ENCODE assay signal across 8 cellular contexts in genomic region chr4:16224264-16224663, GRCh38. TPM values are rescaled to one million over a fixed set of nuclear protein-coding genes. Genes with fewer than 3 reads are reported as not detected.
DNase-seq lines count a peak whose midpoint lies in the region; ATAC-seq and TF ChIP-seq lines count a peak whose summit lies in the region.

No MANE protein-coding gene starts in this region.

- H3K36me3 ChIP-seq in DOHH2 (ENCODE audit: control insufficient read depth, low read length): peaks cover 33% of the 10 kb centered on the region
- peaks cover 12% of the 10 kb centered on the region for H3K36me3 ChIP-seq in OCI-LY3 (replicated peaks; ENCODE audit: low read depth, low read length)
- no peaks in the 10 kb centered on the region for H3K36me3 ChIP-seq in endocrine pancreas (ENCODE audit: control insufficient read depth, insufficient read depth, low read length)
- H3K36me3 ChIP-seq in sigmoid colon: no peaks in the 10 kb centered on the region

- H3K4me2 ChIP-seq in DOHH2 (ENCODE audit: low read length) (peak overlapping the region; percentile 94), OCI-LY3 (ENCODE audit: low read length) (peak overlapping the region; percentile 92)

- 82 to 93% methylated on average over 3 of the region's 3 CpGs for WGBS in sigmoid colon, 2 donors

- no peak for DNase-seq in neural crest cell (ENCODE audit: low read depth, low spot score)
- no peak for DNase-seq in sigmoid colon
- no peak for DNase-seq in dermis blood vessel endothelial cell

- H3K9me2 ChIP-seq in DOHH2 (replicated peaks; ENCODE audit: control insufficient read depth, low read length): no peaks in the 10 kb centered on the region

- no peaks in the 10 kb centered on the region for H3K27me3 ChIP-seq in DOHH2 (ENCODE audit: control insufficient read depth, low read length)
- H3K27me3 ChIP-seq in OCI-LY3 (ENCODE audit: low read depth, low read length): no peaks in the 10 kb centered on the region
- H3K27me3 ChIP-seq in endocrine pancreas (ENCODE audit: control insufficient read depth, insufficient read depth, low read length): no peaks in the 10 kb centered on the region
- no peaks in the 10 kb centered on the region for H3K27me3 ChIP-seq in sigmoid colon

- H4K20me1 ChIP-seq in DOHH2 (ENCODE audit: control insufficient read depth, insufficient read depth, low read depth, low read length) (peaks cover 11% of the 10 kb centered on the region), OCI-LY3 (ENCODE audit: insufficient read depth, low read length) (peaks cover 28% of the 10 kb centered on the region)

- H3K9me3 Mint-ChIP-seq in neural crest cell: no peaks in the 10 kb centered on the region

- H3F3A ChIP-seq in DOHH2 (ENCODE audit: control insufficient read depth, insufficient read depth): peaks cover 7% of the 10 kb centered on the region

- no peaks in the 10 kb centered on the region for H3K27me3 Mint-ChIP-seq in neural crest cell (ENCODE audit: low read depth)

- H2AFZ ChIP-seq in OCI-LY3 (ENCODE audit: low read depth, low read length): no peak overlapping the region

- TF ChIP-seq CTCF in DOHH2 (IDR thresholded peaks at IDR 0.05; ENCODE audit: low read depth, low read length, poor library complexity, severe bottlenecking) (no peak), OCI-LY3 (IDR thresholded peaks at IDR 0.05; ENCODE audit: low read depth, low read length) (no peak), neural crest cell (conservative IDR thresholded peaks at IDR 0.05) (no peak), sigmoid colon (IDR thresholded peaks at IDR 0.05) (no peak)

- H3K36me3 Mint-ChIP-seq in neural crest cell (ENCODE audit: low read depth): no peaks in the 10 kb centered on the region

- H3K4me3 Mint-ChIP-seq in neural crest cell: peak overlapping the region; percentile 91

- H3K27ac ChIP-seq in DOHH2 (ENCODE audit: low read depth, low read length) (no peak overlapping the region), OCI-LY3 (ENCODE audit: low read length) (no peak overlapping the region), sigmoid colon (no peak overlapping the region)

- intact Hi-C loops in sigmoid colon (cut with DNase I): no loop called here

- H3K4me3 ChIP-seq in DOHH2 (ENCODE audit: low read length): peak overlapping the region; percentile 94
- peak overlapping the region; percentile 93; the same call in 1 of the 2 replicates for H3K4me3 ChIP-seq in OCI-LY3 (ENCODE audit: low read length)
- H3K4me3 ChIP-seq in endocrine pancreas (ENCODE audit: control insufficient read depth, insufficient read depth, low read length): peak overlapping the region; percentile 99
- H3K4me3 ChIP-seq in sigmoid colon: peak overlapping the region in 1 of 4 donors; percentile 73

- no peak for TF ChIP-seq POLR2A in sigmoid colon (IDR thresholded peaks at IDR 0.05)

- no peaks in the 10 kb centered on the region for H3K9me3 ChIP-seq in DOHH2 (ENCODE audit: control insufficient read depth, insufficient read depth, low read length)
- H3K9me3 ChIP-seq in OCI-LY3 (ENCODE audit: insufficient read depth, low read length): no peaks in the 10 kb centered on the region
- H3K9me3 ChIP-seq in endocrine pancreas (ENCODE audit: control insufficient read depth, low read length): no peaks in the 10 kb centered on the region
- no peaks in the 10 kb centered on the region for H3K9me3 ChIP-seq in sigmoid colon

- no peak for ATAC-seq in GM19397 (IDR thresholded peaks at IDR 0.05; ENCODE audit: unreplicated experiment)
- ATAC-seq in HG03460 (IDR thresholded peaks at IDR 0.05; ENCODE audit: unreplicated experiment): no peak

- peaks cover 51% of the 10 kb centered on the region for H3K4me1 ChIP-seq in DOHH2 (ENCODE audit: control insufficient read depth, low read length)
- H3K4me1 ChIP-seq in OCI-LY3 (ENCODE audit: low read length): peaks cover 11% of the 10 kb centered on the region
- peaks cover 31% of the 10 kb centered on the region for H3K4me1 ChIP-seq in endocrine pancreas (ENCODE audit: control insufficient read depth, insufficient read depth, low read length)
- peaks cover 0 to 50% (median 46%) of the 10 kb centered on the region in 4 donors for H3K4me1 ChIP-seq in sigmoid colon

- TF ChIP-seq EP300 in sigmoid colon (IDR thresholded peaks at IDR 0.05): no peak

- H3K4me1 Mint-ChIP-seq in neural crest cell: peaks cover 41% of the 10 kb centered on the region

- peaks cover 78% of the 10 kb centered on the region for H3K79me2 ChIP-seq in DOHH2 (ENCODE audit: control insufficient read depth, low read length)
- peaks cover 67% of the 10 kb centered on the region for H3K79me2 ChIP-seq in OCI-LY3 (ENCODE audit: low read length)

- no peak overlapping the region for H3K27ac Mint-ChIP-seq in neural crest cell (ENCODE audit: unreplicated experiment)

- no peak overlapping the region for H3K9ac ChIP-seq in OCI-LY3 (ENCODE audit: low read length)
- no peak overlapping the region for H3K9ac ChIP-seq in endocrine pancreas (ENCODE audit: control insufficient read depth, insufficient read depth, low read length)

RNA-seq across cellular contexts. Expression of gene TAPT1, which starts 2.0 kb away (rescaled TPM):
- total RNA-seq in neural crest cell (18.1 and 23.6 TPM in 2 replicates), sigmoid colon (10 to 100 TPM; 29.4 to 43.8 (median 37.1) TPM), dermis blood vessel endothelial cell (17.4 and 22.3 TPM in 2 replicates)
- polyA plus RNA-seq in sigmoid colon: 10 to 100 TPM in 1 of 3 donors, 1 to 10 TPM in 2; 6.0 to 20.5 (median 7.9) TPM
